ENCODE assay signal across 1 cellular context in genomic region chr3:51538459-51539290, GRCh38.
TF ChIP-seq lines count a peak whose summit lies in the region.

RAD54L2 (plus strand) TSS chr3:51538719; CDS start chr3:51590421, 51,702 bp downstream.

TF ChIP-seq in HepG2, 621 proteins besides CTCF, POLR2A, EP300 and RAD21 (continued from another document and continues in another):
- TF ChIP-seq AHDC1 (CRISPR knock-in tag; IDR thresholded peaks at IDR 0.05; ENCODE audit: borderline replicate concordance): no peak
- TF ChIP-seq HNRNPK (IDR thresholded peaks at IDR 0.05; ENCODE audit: low read depth, low read length, poor library complexity, severe bottlenecking): peak; percentile 60
- peak; percentile 65 for TF ChIP-seq ONECUT2 (CRISPR knock-in tag; IDR thresholded peaks at IDR 0.05)
- peak; percentile 93 for TF ChIP-seq ZNF747 (CRISPR knock-in tag; IDR thresholded peaks at IDR 0.05; ENCODE audit: borderline replicate concordance)
- TF ChIP-seq RARG (CRISPR knock-in tag; IDR thresholded peaks at IDR 0.05; ENCODE audit: low read depth): peak; percentile 93; the same call in 1 of the 2 replicates
- no peak for TF ChIP-seq ARNT (IDR thresholded peaks at IDR 0.05)
- peak; percentile 86; the same call in 2 of the 3 replicates for TF ChIP-seq MXI1 (IDR thresholded peaks at IDR 0.05; ENCODE audit: borderline replicate concordance, low read depth, low read length)
- TF ChIP-seq FOXP4 (CRISPR knock-in tag; IDR thresholded peaks at IDR 0.05): peak; percentile 72; the same call in 1 of the 2 replicates
- TF ChIP-seq ZNF749 (CRISPR knock-in tag; IDR thresholded peaks at IDR 0.05; ENCODE audit: borderline replicate concordance): peak; percentile 86; the same call in 1 of the 2 replicates
- TF ChIP-seq ZNF569 (CRISPR knock-in tag; IDR thresholded peaks at IDR 0.05; ENCODE audit: borderline replicate concordance): no peak
- no peak for TF ChIP-seq ZNF775 (CRISPR knock-in tag; IDR thresholded peaks at IDR 0.05; ENCODE audit: borderline replicate concordance)
- TF ChIP-seq ZMYM2 (CRISPR knock-in tag; IDR thresholded peaks at IDR 0.05): 0 out of 2 replicates have a peak, but pooled peaks have one; percentile 27
- TF ChIP-seq LCORL (IDR thresholded peaks at IDR 0.05): no peak
- peak; percentile 76 for TF ChIP-seq LCORL (CRISPR knock-in tag; IDR thresholded peaks at IDR 0.05)
- peak; percentile 94 for TF ChIP-seq ZNF772 (CRISPR knock-in tag; IDR thresholded peaks at IDR 0.05)
- peak; percentile 82; the same call in 1 of the 2 replicates for TF ChIP-seq ZNF430 (CRISPR knock-in tag; IDR thresholded peaks at IDR 0.05)
- TF ChIP-seq ZNF253 (CRISPR knock-in tag; IDR thresholded peaks at IDR 0.05; ENCODE audit: borderline replicate concordance): peak; percentile 88; the same call in 1 of the 2 replicates
- TF ChIP-seq ZNF574 (CRISPR knock-in tag; IDR thresholded peaks at IDR 0.05): peak; percentile 97
- TF ChIP-seq ZHX2 (IDR thresholded peaks at IDR 0.05; ENCODE audit: low read depth): peak; percentile 77
- peak; percentile 20; the same call in 1 of the 2 replicates for TF ChIP-seq ZHX2 (CRISPR knock-in tag; IDR thresholded peaks at IDR 0.05; ENCODE audit: borderline replicate concordance)
- TF ChIP-seq MIER3 (CRISPR knock-in tag; IDR thresholded peaks at IDR 0.05; ENCODE audit: borderline replicate concordance): peak; percentile 81; the same call in 1 of the 2 replicates
- no peak for TF ChIP-seq IKZF1 (IDR thresholded peaks at IDR 0.05)
- TF ChIP-seq SIX1 (CRISPR knock-in tag; IDR thresholded peaks at IDR 0.05; ENCODE audit: borderline replicate concordance): peak; percentile 51; the same call in 1 of the 2 replicates
- no peak for TF ChIP-seq ZNF570 (CRISPR knock-in tag; IDR thresholded peaks at IDR 0.05; ENCODE audit: borderline replicate concordance)
- TF ChIP-seq ZNF383 (CRISPR knock-in tag; IDR thresholded peaks at IDR 0.05; ENCODE audit: borderline replicate concordance): no peak
- peak; percentile 99 for TF ChIP-seq IRF9 (CRISPR knock-in tag; IDR thresholded peaks at IDR 0.05; ENCODE audit: borderline replicate concordance)
- TF ChIP-seq JARID2 (CRISPR knock-in tag; IDR thresholded peaks at IDR 0.05; ENCODE audit: insufficient replicate concordance): peak; percentile 76
- peak; percentile 70; the same call in 1 of the 2 replicates for TF ChIP-seq KLF13 (CRISPR knock-in tag; IDR thresholded peaks at IDR 0.05)
- TF ChIP-seq GABPA (IDR thresholded peaks at IDR 0.05; ENCODE audit: low read depth, low read length): peak; percentile 92
- peak; percentile 88 for TF ChIP-seq GABPA (CRISPR knock-in tag; IDR thresholded peaks at IDR 0.05; ENCODE audit: low read depth)
- TF ChIP-seq HOXA5 (CRISPR knock-in tag; IDR thresholded peaks at IDR 0.05): peak; percentile 92
- TF ChIP-seq CBX2 (IDR thresholded peaks at IDR 0.05; ENCODE audit: low read depth, low read length): no peak
- TF ChIP-seq CBX2 (CRISPR knock-in tag; IDR thresholded peaks at IDR 0.05; ENCODE audit: low read depth): peak; percentile 86; the same call in 1 of the 2 replicates
- TF ChIP-seq ZFX (CRISPR knock-in tag; IDR thresholded peaks at IDR 0.05; ENCODE audit: low read depth): peak; percentile 92
- peak; percentile 69 for TF ChIP-seq RBM22 (optimal IDR thresholded peaks at IDR 0.05; ENCODE audit: low read length)
- TF ChIP-seq ZC3H4 (CRISPR knock-in tag; IDR thresholded peaks at IDR 0.05; ENCODE audit: borderline replicate concordance): 0 out of 2 replicates have a peak, but pooled peaks have one; percentile 53
- TF ChIP-seq MIXL1 (CRISPR knock-in tag; IDR thresholded peaks at IDR 0.05): peak; percentile 86
- TF ChIP-seq SP2 (CRISPR knock-in tag; IDR thresholded peaks at IDR 0.05): peak; percentile 64
- TF ChIP-seq ZNF546 (CRISPR knock-in tag; conservative IDR thresholded peaks at IDR 0.05): no peak
- TF ChIP-seq ZNF800 (CRISPR knock-in tag; IDR thresholded peaks at IDR 0.05): peak; percentile 71; the same call in 1 of the 2 replicates
- peak; percentile 84 for TF ChIP-seq MED1 (CRISPR knock-in tag; IDR thresholded peaks at IDR 0.05)
- TF ChIP-seq XBP1 (CRISPR knock-in tag; IDR thresholded peaks at IDR 0.05): no peak
- peak; percentile 77; the same call in 1 of the 2 replicates for TF ChIP-seq ZFAT (CRISPR knock-in tag; conservative IDR thresholded peaks at IDR 0.05)
- peak; percentile 89 for TF ChIP-seq HIVEP1 (CRISPR knock-in tag; IDR thresholded peaks at IDR 0.05)
- TF ChIP-seq FOXK2 (IDR thresholded peaks at IDR 0.05): no peak
- no peak for TF ChIP-seq PCBP1 (IDR thresholded peaks at IDR 0.05; ENCODE audit: borderline replicate concordance, low read depth, low read length)
- 0 out of 2 replicates have a peak, but pooled peaks have one; percentile 82 for TF ChIP-seq ZNF234 (CRISPR knock-in tag; conservative IDR thresholded peaks at IDR 0.05)
- peak; percentile 63; the same call in 1 of the 2 replicates for TF ChIP-seq ZNF615 (CRISPR knock-in tag; IDR thresholded peaks at IDR 0.05; ENCODE audit: borderline replicate concordance)
